Comparison of ENCODE assay signal across 22 cellular contexts in the genomic region with DNA sequence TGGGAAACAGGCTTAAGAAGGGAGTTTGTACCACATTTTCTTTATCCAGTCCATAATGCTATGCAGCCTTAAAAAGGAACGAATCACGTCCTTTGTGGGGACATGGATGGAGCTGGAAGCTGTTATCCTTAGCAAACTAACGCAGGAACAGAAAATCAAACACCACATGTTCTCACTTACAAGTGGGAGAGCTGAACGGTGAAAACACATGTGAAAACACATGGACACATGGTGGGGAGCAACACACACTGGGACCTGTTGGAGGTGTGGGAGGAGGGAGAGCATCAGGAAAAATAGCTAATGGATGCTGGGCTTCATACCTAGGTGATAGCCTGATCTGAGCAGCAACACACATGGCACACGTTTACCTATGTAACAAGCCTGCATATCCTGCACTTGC.
DNase-seq lines count a peak whose midpoint lies in the region; ATAC-seq and TF ChIP-seq lines count a peak whose summit lies in the region.
"Had no signal": no experiment of that assay in that cellular context is flagged by ENCODE, and none has a peak within 500 bp of the region (broad histone marks: within the 10 kb centered on the region; RNA-seq: fewer than 3 reads in every experiment).

No MANE protein-coding gene starts in this region.

- peaks cover 23 to 55% of the 10 kb centered on the region in 2 donors for H3K36me3 Mint-ChIP-seq in activated T-cell treated with anti-CD3 and anti-CD28 coated beads, Interleukin-2, amount 50 U/mL, for 72 hours (ENCODE audit: insufficient read depth in 2 of 2)
- H3K36me3 Mint-ChIP-seq in activated CD8-positive, alpha-beta T cell treated with anti-CD3 and anti-CD28 coated beads for 36 hours (ENCODE audit: low read depth), result peaks cover 85% of the 10 kb centered on the region
- peaks cover 50% of the 10 kb centered on the region for H3K36me3 Mint-ChIP-seq in endothelial cell (ENCODE audit: low read depth, unreplicated experiment)
- peaks cover 88% of the 10 kb centered on the region for H3K36me3 Mint-ChIP-seq in stimulated activated effector memory CD8-positive, alpha-beta T cell treated with anti-CD3 and anti-CD28 coated beads, Interleukin-12 subunit alpha, Interleukin-12 subunit beta, amount 100 ng/mL, for 72 hours

- no peak for TF ChIP-seq CTCF in activated CD8-positive, alpha-beta T cell treated with anti-CD3 and anti-CD28 coated beads for 36 hours (IDR thresholded peaks at IDR 0.05)
- no peak for TF ChIP-seq CTCF in endothelial cell (IDR thresholded peaks at IDR 0.05; ENCODE audit: unreplicated experiment)

- intact Hi-C loops in activated CD8-positive, alpha-beta T cell treated with anti-CD3 and anti-CD28 coated beads for 36 hours (cut with micrococcal nuclease), result no loop called here

- POLR2A ChIA-PET in activated CD8-positive, alpha-beta T cell treated with anti-CD3 and anti-CD28 coated beads for 36 hours (lab: Charles Lee), result interaction anchor here (1.5 kb wide), 1 partner anchor 71 kb away, joined by 4 read pairs; a partner anchor contains a TSS

- CTCF ChIA-PET in activated CD8-positive, alpha-beta T cell treated with anti-CD3 and anti-CD28 coated beads for 36 hours (lab: Charles Lee), result interaction anchor here (2.0 kb wide), 1 partner anchor 16 kb away, joined by 8 read pairs; no protein-coding TSS in a partner anchor

- peaks cover 7 to 12% of the 10 kb centered on the region in 2 donors for H3K9me3 Mint-ChIP-seq in activated T-cell treated with anti-CD3 and anti-CD28 coated beads, Interleukin-2, amount 50 U/mL, for 72 hours
- H3K9me3 Mint-ChIP-seq in activated CD8-positive, alpha-beta T cell treated with anti-CD3 and anti-CD28 coated beads for 36 hours, result peaks cover 20% of the 10 kb centered on the region
- H3K9me3 Mint-ChIP-seq in endothelial cell (ENCODE audit: unreplicated experiment), result peaks cover 14% of the 10 kb centered on the region
- H3K9me3 Mint-ChIP-seq in stimulated activated effector memory CD8-positive, alpha-beta T cell treated with anti-CD3 and anti-CD28 coated beads, Interleukin-12 subunit alpha, Interleukin-12 subunit beta, amount 100 ng/mL, for 72 hours, result peaks cover 11% of the 10 kb centered on the region

- H3K27ac Mint-ChIP-seq in activated T-cell treated with anti-CD3 and anti-CD28 coated beads, Interleukin-2, amount 50 U/mL, for 72 hours, result peak overlapping the region; percentile 80
- H3K27ac Mint-ChIP-seq in activated CD8-positive, alpha-beta T cell treated with anti-CD3 and anti-CD28 coated beads for 36 hours, result peak overlapping the region; percentile 85
- H3K27ac Mint-ChIP-seq in endothelial cell (ENCODE audit: unreplicated experiment), result no peak overlapping the region
- peak overlapping the region; percentile 90 for H3K27ac Mint-ChIP-seq in stimulated activated effector memory CD8-positive, alpha-beta T cell treated with anti-CD3 and anti-CD28 coated beads, Interleukin-12 subunit alpha, Interleukin-12 subunit beta, amount 100 ng/mL, for 72 hours

- no peak overlapping the region for H3K4me3 Mint-ChIP-seq in activated T-cell treated with anti-CD3 and anti-CD28 coated beads, Interleukin-2, amount 50 U/mL, for 72 hours
- H3K4me3 Mint-ChIP-seq in activated CD8-positive, alpha-beta T cell treated with anti-CD3 and anti-CD28 coated beads for 36 hours, result no peak overlapping the region
- H3K4me3 Mint-ChIP-seq in endothelial cell (ENCODE audit: unreplicated experiment), result peak overlapping the region; percentile 66
- H3K4me3 Mint-ChIP-seq in stimulated activated effector memory CD8-positive, alpha-beta T cell treated with anti-CD3 and anti-CD28 coated beads, Interleukin-12 subunit alpha, Interleukin-12 subunit beta, amount 100 ng/mL, for 72 hours, result no peak overlapping the region
- H3K4me3 Mint-ChIP-seq: activated T-cell treated with anti-CD3 and anti-CD28 coated beads, Interleukin-2, amount 50 U/mL, for 4 hours had no signal

- peaks cover 60% of the 10 kb centered on the region for H3K4me1 Mint-ChIP-seq in activated T-cell treated with anti-CD3 and anti-CD28 coated beads, Interleukin-2, amount 50 U/mL, for 72 hours (ENCODE audit: low read depth)
- peaks cover 51% of the 10 kb centered on the region for H3K4me1 Mint-ChIP-seq in activated CD8-positive, alpha-beta T cell treated with anti-CD3 and anti-CD28 coated beads for 36 hours (ENCODE audit: low read depth)
- peaks cover 5% of the 10 kb centered on the region for H3K4me1 Mint-ChIP-seq in endothelial cell (ENCODE audit: unreplicated experiment)
- peaks cover 56% of the 10 kb centered on the region for H3K4me1 Mint-ChIP-seq in stimulated activated effector memory CD8-positive, alpha-beta T cell treated with anti-CD3 and anti-CD28 coated beads, Interleukin-12 subunit alpha, Interleukin-12 subunit beta, amount 100 ng/mL, for 72 hours

- ATAC-seq in activated T-cell treated with anti-CD3 and anti-CD28 coated beads, Interleukin-2, amount 50 U/mL, for 72 hours (replicated peaks in 1 of 2), result no peak
- ATAC-seq in activated CD8-positive, alpha-beta T cell treated with anti-CD3 and anti-CD28 coated beads for 36 hours, result no peak
- ATAC-seq in stimulated activated effector memory CD8-positive, alpha-beta T cell treated with anti-CD3 and anti-CD28 coated beads, Interleukin-12 subunit alpha, Interleukin-12 subunit beta, amount 100 ng/mL, for 72 hours, result no peak
- no peak for ATAC-seq in HG03520 (IDR thresholded peaks at IDR 0.05; ENCODE audit: unreplicated experiment)
- ATAC-seq: activated T-cell treated with anti-CD3 and anti-CD28 coated beads, Interleukin-2, amount 50 U/mL, for 4 hours; gastrocnemius medialis; K562 had no signal

- no peaks in the 10 kb centered on the region for H3K27me3 Mint-ChIP-seq in activated T-cell treated with anti-CD3 and anti-CD28 coated beads, Interleukin-2, amount 50 U/mL, for 72 hours (ENCODE audit: low read depth)
- H3K27me3 Mint-ChIP-seq in activated CD8-positive, alpha-beta T cell treated with anti-CD3 and anti-CD28 coated beads for 36 hours, result no peaks in the 10 kb centered on the region
- H3K27me3 Mint-ChIP-seq in endothelial cell (ENCODE audit: unreplicated experiment), result peaks cover 7% of the 10 kb centered on the region

- no peak for DNase-seq in activated T-cell treated with anti-CD3 and anti-CD28 coated beads, Interleukin-2, amount 50 U/mL, for 72 hours
- DNase-seq in activated T-cell treated with anti-CD3 and anti-CD28 coated beads, Interleukin-2, amount 50 U/mL, for 1 hour, result no peak
- DNase-seq in activated CD8-positive, alpha-beta T cell treated with anti-CD3 and anti-CD28 coated beads for 36 hours, result no peak
- DNase-seq in endothelial cell (ENCODE audit: low spot score), result no peak
- DNase-seq in stimulated activated effector memory CD8-positive, alpha-beta T cell treated with anti-CD3 and anti-CD28 coated beads, Interleukin-12 subunit alpha, Interleukin-12 subunit beta, amount 100 ng/mL, for 72 hours (ENCODE audit: low spot score in 2 of 2), result no peak
- DNase-seq in HCEC 1CT, result no peak
- DNase-seq in DMS79 (lab: John Stamatoyannopoulos, UW), result no peak
- DNase-seq: ACHN; activated CD4-positive, alpha-beta T cell treated with anti-CD3 and anti-CD28 coated beads for 4 hours; activated T-cell treated with anti-CD3 and anti-CD28 coated beads, Interleukin-2, amount 50 U/mL, for 4 hours; amniotic stem cell; C1 segment of cervical spinal cord; DMS153; erythroblast; gastrocnemius medialis; kidney glomerular epithelial cell; NCI-H1694; NCI-H2171 treated with DMSO at 0.1 percent for 48 hours; NCI-H526 treated with DMSO at 0.1 percent for 48 hours; sigmoid colon had no signal
